9 cellular contexts compared by ENCODE assay signal in the genomic region with DNA sequence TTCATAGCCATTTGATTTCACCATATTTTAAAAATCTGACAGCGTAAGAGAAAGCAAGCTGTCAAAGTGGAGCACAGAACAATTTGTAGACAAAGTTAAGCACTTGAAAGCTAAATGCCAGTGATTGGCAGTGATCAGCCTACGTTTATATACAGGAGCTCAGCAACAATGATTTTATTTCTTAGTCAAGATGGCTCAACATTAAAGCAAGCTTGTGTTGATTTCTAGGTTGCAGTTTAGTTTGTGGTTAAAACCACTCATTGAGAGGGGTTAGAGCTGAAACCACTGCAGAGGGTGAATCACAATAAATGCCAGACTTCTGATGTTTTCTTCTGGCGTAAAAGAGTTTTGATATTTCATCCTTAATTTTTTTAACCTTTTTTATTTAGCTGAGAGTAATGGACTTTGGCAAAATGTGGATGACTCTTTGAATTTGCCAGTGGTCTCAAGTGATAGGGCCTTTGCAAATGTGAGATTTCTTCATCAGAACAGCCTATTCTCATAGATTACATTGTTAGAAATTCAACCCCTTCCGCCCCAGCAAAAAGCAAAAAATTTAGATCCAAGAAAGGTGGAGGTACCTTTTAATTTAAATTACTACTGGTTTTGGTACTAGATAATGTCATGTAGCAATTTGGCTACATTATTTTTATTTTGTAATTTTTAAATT.
DNase-seq lines count a peak whose midpoint lies in the region; ATAC-seq and TF ChIP-seq lines count a peak whose summit lies in the region.
"Had no signal": no experiment of that assay in that cellular context is flagged by ENCODE, and none has a peak within 500 bp of the region (broad histone marks: within the 10 kb centered on the region; RNA-seq: fewer than 3 reads in every experiment).

No MANE protein-coding gene starts in this region.

- H3K4me3 Mint-ChIP-seq in CD4-positive, alpha-beta T cell, result peak overlapping the region; percentile 55
- H3K4me3 Mint-ChIP-seq in T-helper 1 cell treated with Interleukin-12 subunit alpha and Interleukin-12 subunit beta and Interleukin-4 antibody, amounts not matched to agents 30 μg/mL and 1 μg/mL, for 36 hours, result peak overlapping the region; percentile 50

- peaks cover 11% of the 10 kb centered on the region for H3K4me1 ChIP-seq in psoas muscle

- CTCF ChIA-PET in CD4-positive, alpha-beta T cell (lab: Charles Lee), result interaction anchor here (1.4 kb wide), 1 partner anchor 319 kb away, joined by 3 read pairs; no protein-coding TSS in a partner anchor

- peaks cover 44% of the 10 kb centered on the region for H3K36me3 Mint-ChIP-seq in CD4-positive, alpha-beta T cell (ENCODE audit: low read depth)
- peaks cover 16% of the 10 kb centered on the region for H3K36me3 Mint-ChIP-seq in T-helper 1 cell treated with Interleukin-12 subunit alpha and Interleukin-12 subunit beta and Interleukin-4 antibody, amounts not matched to agents 30 μg/mL and 1 μg/mL, for 36 hours (ENCODE audit: low read depth)

- no peaks in the 10 kb centered on the region for H3K9me3 Mint-ChIP-seq in CD4-positive, alpha-beta T cell
- H3K9me3 Mint-ChIP-seq in T-helper 1 cell treated with Interleukin-12 subunit alpha and Interleukin-12 subunit beta and Interleukin-4 antibody, amounts not matched to agents 30 μg/mL and 1 μg/mL, for 36 hours, result no peaks in the 10 kb centered on the region

- H3K4me3 ChIP-seq in psoas muscle, result no peak overlapping the region
- no peak overlapping the region for H3K4me3 ChIP-seq in coronary artery

- intact Hi-C loops in CD4-positive, alpha-beta T cell (cut with DNase I, micrococcal nuclease), result loop anchor here in 1 of 2 experiments (2.0 to 10.0 kb wide), 3 partner anchors 72 to 381 kb away; no protein-coding TSS in a partner anchor
- intact Hi-C loops in psoas muscle (cut with DNase I), result no loop called here

- H3K27ac ChIP-seq in CD4-positive, alpha-beta T cell (ENCODE audit: low read depth, low read length), result no peak overlapping the region
- H3K27ac ChIP-seq in psoas muscle, result no peak overlapping the region
- H3K27ac ChIP-seq in coronary artery, result no peak overlapping the region

- H3K27me3 Mint-ChIP-seq in CD4-positive, alpha-beta T cell, result no peaks in the 10 kb centered on the region
- no peaks in the 10 kb centered on the region for H3K27me3 Mint-ChIP-seq in T-helper 1 cell treated with Interleukin-12 subunit alpha and Interleukin-12 subunit beta and Interleukin-4 antibody, amounts not matched to agents 30 μg/mL and 1 μg/mL, for 36 hours (ENCODE audit: low read depth)

- 88 to 89% (median 88%) methylated on average over 4 of the region's 4 CpGs for WGBS in psoas muscle, 3 donors

- TF ChIP-seq CTCF in CD4-positive, alpha-beta T cell (IDR thresholded peaks at IDR 0.05), result no peak
- TF ChIP-seq CTCF in psoas muscle (IDR thresholded peaks at IDR 0.05) (no peak), coronary artery (IDR thresholded peaks at IDR 0.05) (no peak)

- no peaks in the 10 kb centered on the region for H3K36me3 ChIP-seq in psoas muscle (ENCODE audit: insufficient read depth in 1 of 2, low read depth in 1 of 2)

- no peaks in the 10 kb centered on the region for H3K9me3 ChIP-seq in CD4-positive, alpha-beta T cell (ENCODE audit: control insufficient read depth, low read length)
- H3K9me3 ChIP-seq in psoas muscle, result no peaks in the 10 kb centered on the region

- DNase-seq in CD4-positive, alpha-beta T cell, result peak in 2 of 10 experiments; percentile 3 to 5
- DNase-seq in glomerular visceral epithelial cell (ENCODE audit: extremely low spot score) (peak; percentile 69), DMS 273 (lab: John Stamatoyannopoulos, UW; ENCODE audit: unreplicated experiment) (no peak), psoas muscle (no peak), coronary artery (ENCODE audit: low spot score) (no peak), SW 1271 (lab: John Stamatoyannopoulos, UW) (no peak)
- DNase-seq: NCI-H2081 treated with DMSO at 0.1 percent for 48 hours had no signal

- ATAC-seq in CD4-positive, alpha-beta T cell (ENCODE audit: poor library complexity), result peak; percentile 96
- ATAC-seq in GM21381 (IDR thresholded peaks at IDR 0.05; ENCODE audit: unreplicated experiment), result peak; percentile 70
- ATAC-seq in psoas muscle, result no peak

- POLR2A ChIA-PET in CD4-positive, alpha-beta T cell (lab: Charles Lee), result interaction anchor here (0.7 to 0.9 kb wide), 2 partner anchors 74 to 75 kb away, joined by 3 read pairs; a partner anchor contains a TSS

- H3K27me3 ChIP-seq in CD4-positive, alpha-beta T cell (ENCODE audit: control insufficient read depth, insufficient read depth, low read length), result no peaks in the 10 kb centered on the region
- no peaks in the 10 kb centered on the region for H3K27me3 ChIP-seq in psoas muscle (ENCODE audit: insufficient read depth in 3 of 3, low read length in 2 of 3)

- H3K4me1 Mint-ChIP-seq in CD4-positive, alpha-beta T cell (ENCODE audit: low read depth), result peaks cover 61% of the 10 kb centered on the region
- H3K4me1 Mint-ChIP-seq in T-helper 1 cell treated with Interleukin-12 subunit alpha and Interleukin-12 subunit beta and Interleukin-4 antibody, amounts not matched to agents 30 μg/mL and 1 μg/mL, for 36 hours (ENCODE audit: low read depth), result peaks cover 22% of the 10 kb centered on the region

- H3K27ac Mint-ChIP-seq in CD4-positive, alpha-beta T cell, result peak overlapping the region; percentile 65
- H3K27ac Mint-ChIP-seq in T-helper 1 cell treated with Interleukin-12 subunit alpha and Interleukin-12 subunit beta and Interleukin-4 antibody, amounts not matched to agents 30 μg/mL and 1 μg/mL, for 36 hours, result peak overlapping the region; percentile 7

Comparison
In these comparisons a context has a peak if more than half of its experiments do, and no peak if none do; other contexts are left out.
1. ATAC-seq: peak in CD4-positive, alpha-beta T cell (single experiment) and GM21381 (single experiment); none in psoas muscle (0 of 4).